Comparison of ENCODE assay signal across 18 cellular contexts in genomic region chr2:139177041-139177440, GRCh38.
"Had no signal": no experiment of that assay in that cellular context is flagged by ENCODE, and none has a peak within 500 bp of the region (broad histone marks: within the 10 kb centered on the region; RNA-seq: fewer than 3 reads in every experiment).

No MANE protein-coding gene starts in this region.

- H3K4me1 ChIP-seq: heart left ventricle, lower lobe of right lung, spleen, testis had no signal

- H3K9me3 Mint-ChIP-seq: neural progenitor cell had no signal

- H3K4me2 ChIP-seq: neural progenitor cell had no signal

- H2AFZ ChIP-seq: neural progenitor cell had no signal

- H3K9ac ChIP-seq: neural progenitor cell had no signal

- H3K4me1 Mint-ChIP-seq: activated CD4-positive, alpha-beta T cell treated with anti-CD3 and anti-CD28 coated beads, Interleukin-2, amount 10 ng/mL, durations not matched to agents 24 days and 14 days; neural progenitor cell had no signal

- DNase-seq: activated CD4-positive, alpha-beta T cell treated with anti-CD3 and anti-CD28 coated beads, Interleukin-2, amount 10 ng/mL, durations not matched to agents 24 days and 14 days; activated CD4-positive, CD25-positive, alpha-beta regulatory T cell; activated naive CD4-positive, alpha-beta T cell treated with Interleukin-2 at 50 U/mL for 16 hours; aorta; effector memory CD8-positive, alpha-beta T cell; heart left ventricle; left cardiac atrium; lower lobe of right lung; ovary; spleen; stimulated activated CD4-positive, alpha-beta T cell treated with anti-CD3 and anti-CD28 coated beads, Interleukin-1b, Interleukin-23, amount 100 ng/mL, for 48 hours; stomach; testis had no signal

- H3K4me3 Mint-ChIP-seq: activated CD4-positive, alpha-beta T cell treated with anti-CD3 and anti-CD28 coated beads, Interleukin-2, amount 10 ng/mL, durations not matched to agents 24 days and 14 days; activated T-helper 1 cell treated with anti-CD3 and anti-CD28 coated beads, Interleukin-12 subunit alpha, Interleukin-12 subunit beta, Interleukin-2, Interleukin-4 antibody, amounts not matched to agents 30 ng/mL and 10 ng/mL and 1 ng/mL, durations not matched to agents 14 hours and 24 hours and 36 hours; dendritic cell treated with granulocyte-macrophage colony-stimulating factor and Interleukin-4, amounts not matched to agents 40 ng/mL and 50 ng/mL, for 4 days; effector memory CD8-positive, alpha-beta T cell; neural progenitor cell had no signal

- H3K4me3 ChIP-seq: heart left ventricle, lower lobe of right lung, neural progenitor cell, ovary, spleen, stomach, testis had no signal

- ATAC-seq: effector memory CD8-positive, alpha-beta T cell; heart left ventricle; left cardiac atrium; lower lobe of right lung; sciatic nerve had no signal

- H3K27ac ChIP-seq: epithelial cell of prostate, lower lobe of right lung, neural progenitor cell, ovary, spleen, stomach, testis had no signal

- H3K9me3 ChIP-seq: lower lobe of right lung, ovary, stomach, testis had no signal

- H3K27me3 ChIP-seq: heart left ventricle, neural progenitor cell, ovary, spleen, stomach, testis had no signal

- H3K36me3 Mint-ChIP-seq: neural progenitor cell had no signal

- H3K36me3 ChIP-seq: heart left ventricle, lower lobe of right lung, neural progenitor cell, ovary, spleen, stomach had no signal

- H3K27me3 Mint-ChIP-seq: activated CD4-positive, alpha-beta T cell treated with anti-CD3 and anti-CD28 coated beads, Interleukin-2, amount 10 ng/mL, durations not matched to agents 24 days and 14 days; dendritic cell treated with granulocyte-macrophage colony-stimulating factor and Interleukin-4, amounts not matched to agents 40 ng/mL and 50 ng/mL, for 4 days; effector memory CD8-positive, alpha-beta T cell had no signal

- H3K27ac Mint-ChIP-seq: activated CD4-positive, alpha-beta T cell treated with anti-CD3 and anti-CD28 coated beads, Interleukin-2, amount 10 ng/mL, durations not matched to agents 24 days and 14 days; activated T-helper 1 cell treated with anti-CD3 and anti-CD28 coated beads, Interleukin-12 subunit alpha, Interleukin-12 subunit beta, Interleukin-2, Interleukin-4 antibody, amounts not matched to agents 30 ng/mL and 10 ng/mL and 1 ng/mL, durations not matched to agents 14 hours and 24 hours and 36 hours; dendritic cell treated with granulocyte-macrophage colony-stimulating factor and Interleukin-4, amounts not matched to agents 40 ng/mL and 50 ng/mL, for 4 days; effector memory CD8-positive, alpha-beta T cell; neural progenitor cell had no signal
